ENCODE assay signal across 8 cellular contexts in genomic region chr9:37465249-37466036, GRCh38. TPM values are rescaled to one million over a fixed set of nuclear protein-coding genes. Genes with fewer than 3 reads are reported as not detected.
DNase-seq lines count a peak whose midpoint lies in the region; ATAC-seq and TF ChIP-seq lines count a peak whose summit lies in the region.

A gene with protein sequence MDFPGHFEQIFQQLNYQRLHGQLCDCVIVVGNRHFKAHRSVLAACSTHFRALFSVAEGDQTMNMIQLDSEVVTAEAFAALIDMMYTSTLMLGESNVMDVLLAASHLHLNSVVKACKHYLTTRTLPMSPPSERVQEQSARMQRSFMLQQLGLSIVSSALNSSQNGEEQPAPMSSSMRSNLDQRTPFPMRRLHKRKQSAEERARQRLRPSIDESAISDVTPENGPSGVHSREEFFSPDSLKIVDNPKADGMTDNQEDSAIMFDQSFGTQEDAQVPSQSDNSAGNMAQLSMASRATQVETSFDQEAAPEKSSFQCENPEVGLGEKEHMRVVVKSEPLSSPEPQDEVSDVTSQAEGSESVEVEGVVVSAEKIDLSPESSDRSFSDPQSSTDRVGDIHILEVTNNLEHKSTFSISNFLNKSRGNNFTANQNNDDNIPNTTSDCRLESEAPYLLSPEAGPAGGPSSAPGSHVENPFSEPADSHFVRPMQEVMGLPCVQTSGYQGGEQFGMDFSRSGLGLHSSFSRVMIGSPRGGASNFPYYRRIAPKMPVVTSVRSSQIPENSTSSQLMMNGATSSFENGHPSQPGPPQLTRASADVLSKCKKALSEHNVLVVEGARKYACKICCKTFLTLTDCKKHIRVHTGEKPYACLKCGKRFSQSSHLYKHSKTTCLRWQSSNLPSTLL (minus strand): TSS chr9:37465450. CDS start chr9:37442551, 22,899 bp downstream.

- H3K27ac ChIP-seq in Panc1 (ENCODE audit: low read length) (peak within 1 kb of the TSS; percentile 100), esophagus muscularis mucosa (replicated peaks in 1 of 4) (peak within 1 kb of the TSS; percentile 96 to 100 (median 98)), muscle layer of duodenum (ENCODE audit: low read length) (peak within 1 kb of the TSS; percentile 97)

- no peaks in the 10 kb centered on the region for H3K27me3 ChIP-seq in Panc1 (ENCODE audit: control insufficient read depth, insufficient read depth, low read length)
- no peaks in the 10 kb centered on the region for H3K27me3 ChIP-seq in esophagus muscularis mucosa
- H3K27me3 ChIP-seq in muscle layer of duodenum (ENCODE audit: low read depth, low read length) = no peaks in the 10 kb centered on the region

- BruUV-seq in Panc1 (replicated peaks; lab: Mats Ljungman, UMichigan) = no TSS peak

- H3K36me3 ChIP-seq in Panc1 (ENCODE audit: control insufficient read depth, insufficient read depth, low read length) (no peaks in the 10 kb centered on the region; the same call in none of the 2 replicates), esophagus muscularis mucosa (no peaks in the 10 kb centered on the region), muscle layer of duodenum (ENCODE audit: control insufficient read depth in 1 of 2, insufficient read depth in 2 of 2, low read length in 2 of 2) (peaks cover 0 to 9% of the 10 kb centered on the region in 2 donors)

- H3K9me3 ChIP-seq in Panc1 (ENCODE audit: control insufficient read depth, insufficient read depth, low read depth, low read length) (no peaks in the 10 kb centered on the region), esophagus muscularis mucosa (no peaks in the 10 kb centered on the region), muscle layer of duodenum (ENCODE audit: control insufficient read depth in 1 of 2, low read length in 2 of 2) (no peaks in the 10 kb centered on the region)

- peak; percentile 61 for TF ChIP-seq POLR2A in esophagus muscularis mucosa (IDR thresholded peaks at IDR 0.05; ENCODE audit: low read depth)

- peak; percentile 16 for TF ChIP-seq EP300 in esophagus muscularis mucosa (IDR thresholded peaks at IDR 0.05)

- intact Hi-C loops in Panc1 (cut with micrococcal nuclease; ENCODE audit: unreplicated experiment) = no loop called here
- intact Hi-C loops in esophagus muscularis mucosa (cut with DNase I) = no loop called here

- in situ Hi-C loops in Panc1 (cut with HindIII; ENCODE audit: low pct_unique_long_range_greater_than_20kb, low sequenced_read_pairs) = no loop called here

- under 1% methylated on average over 41 of the region's 52 CpGs for WGBS in esophagus muscularis mucosa

- CTCF ChIA-PET in Panc1 (lab: Charles Lee) = no interaction called here

- H3K4me3 ChIP-seq in Panc1 (ENCODE audit: low read depth in 2 of 2, low read length in 2 of 2) = peak within 1 kb of the TSS; percentile 81 to 84
- H3K4me3 ChIP-seq in esophagus muscularis mucosa = peak within 1 kb of the TSS; percentile 72 to 92 (median 88)
- H3K4me3 ChIP-seq in muscle layer of duodenum (ENCODE audit: low read depth in 1 of 2, low read length in 2 of 2) = peak within 1 kb of the TSS; percentile 88 to 96

- TF ChIP-seq CTCF in Panc1 (IDR thresholded peaks at IDR 0.05) (no peak), esophagus muscularis mucosa (IDR thresholded peaks at IDR 0.05) (peak in 1 of 3 experiments; percentile 31)

- H3K4me1 ChIP-seq in Panc1 (ENCODE audit: control insufficient read depth, insufficient read depth, low read length) (peaks cover 18% of the 10 kb centered on the region), esophagus muscularis mucosa (peaks cover 11 to 47% (median 46%) of the 10 kb centered on the region in 4 donors), muscle layer of duodenum (ENCODE audit: control insufficient read depth in 1 of 2, insufficient read depth in 2 of 2, low read length in 2 of 2) (peaks cover 16 to 17% of the 10 kb centered on the region in 2 donors)

- peak; percentile 100 for DNase-seq in DMS153 treated with DMSO at 0.1 percent for 48 hours (lab: John Stamatoyannopoulos, UW; ENCODE audit: unreplicated experiment)
- peak; percentile 98 for DNase-seq in KG1 (lab: John Stamatoyannopoulos, UW)
- DNase-seq in Panc1 (ENCODE audit: low read depth, low spot score) = peak; percentile 100
- peak; percentile 98 to 99 for DNase-seq in activated T-cell treated with anti-CD3 and anti-CD28 coated beads, Interleukin-2, amount 50 U/mL, for 48 hours
- peak; percentile 100 for DNase-seq in esophagus muscularis mucosa (ENCODE audit: extremely low spot score)
- peak; percentile 99 for DNase-seq in stimulated activated CD8-positive, alpha-beta memory T cell treated with anti-CD3 and anti-CD28 coated beads, Interleukin-7, amount 100 ng/mL, for 4 hours (ENCODE audit: low read depth in 2 of 2)

- peak; percentile 80 for ATAC-seq in GM21723 (IDR thresholded peaks at IDR 0.05; ENCODE audit: unreplicated experiment)
- ATAC-seq in Panc1 = peak; percentile 83

- POLR2A ChIA-PET in Panc1 (lab: Charles Lee) = interaction anchor here (0.5 to 1.9 kb wide), 12 partner anchors 9 to 1804 kb away, joined by 3 to 20 read pairs (median 4); partner anchors contain the start of gene POLR1E

RNA-seq across cellular contexts. Expression of the gene that starts here (rescaled TPM):
- 30.6 TPM for total RNA-seq in Panc1 (2021; ENCODE audit: unreplicated experiment)
- 17.1 TPM for polyA plus RNA-seq in Panc1 (2012; ENCODE audit: insufficient read length)
- 10 to 100 TPM in 3 of 4 donors, 1 to 10 TPM in 1; 9.6 to 20.4 (median 12.6) TPM for total RNA-seq in esophagus muscularis mucosa

Comparison
In these comparisons a context has a peak if more than half of its experiments do, and no peak if none do; other contexts are left out.
1. Peak in every context shown above with its lines: DNase-seq, ATAC-seq, H3K4me3 ChIP-seq and H3K27ac ChIP-seq.